ENCODE assay signal across 16 cellular contexts in the genomic region with DNA sequence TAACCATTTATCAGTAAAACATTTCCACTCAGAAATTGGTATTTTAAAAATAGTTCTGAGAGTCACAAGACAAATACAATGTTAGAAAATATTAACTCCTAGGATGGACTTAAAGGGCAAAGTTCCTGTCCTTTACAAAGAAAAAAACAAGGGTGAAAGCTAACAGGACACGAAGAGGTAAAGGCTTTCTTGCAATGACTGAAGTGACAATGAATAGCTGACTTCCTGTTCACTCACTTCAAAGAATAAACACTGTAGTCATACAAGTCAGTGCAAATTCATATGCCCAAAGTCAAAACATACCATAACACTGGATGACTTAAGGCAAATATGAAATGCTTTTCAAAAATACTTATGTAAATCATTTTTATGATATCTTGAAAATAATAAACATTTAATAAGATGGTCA.
DNase-seq lines count a peak whose midpoint lies in the region; ATAC-seq, FAIRE-seq and TF ChIP-seq lines count a peak whose summit lies in the region.
"Had no signal": no experiment of that assay in that cellular context is flagged by ENCODE, and none has a peak within 500 bp of the region (broad histone marks: within the 10 kb centered on the region; RNA-seq: fewer than 3 reads in every experiment).

No MANE protein-coding gene starts in this region.

- H4K20me1 ChIP-seq in smooth muscle cell (ENCODE audit: low read depth) (no peaks in the 10 kb centered on the region), GM23338 (replicated peaks; ENCODE audit: insufficient read depth) (no peaks in the 10 kb centered on the region)
- H4K20me1 ChIP-seq: BLaER1 treated with 17β-estradiol and CSF1 and Interleukin-3, amounts not matched to agents 10 nM and 100 nM had no signal

- H3K27me3 ChIP-seq in smooth muscle cell (ENCODE audit: low read depth) = no peaks in the 10 kb centered on the region
- no peaks in the 10 kb centered on the region for H3K27me3 ChIP-seq in GM23338 (ENCODE audit: insufficient read depth)
- H3K27me3 ChIP-seq: BLaER1 treated with 17β-estradiol and CSF1 and Interleukin-3, amounts not matched to agents 10 nM and 100 nM; cardiac muscle cell had no signal

- no peak overlapping the region for H2AFZ ChIP-seq in smooth muscle cell (ENCODE audit: low read depth)
- H2AFZ ChIP-seq in GM23338 = no peak overlapping the region

- no peak for TF ChIP-seq POLR2A in GM12891 (IDR thresholded peaks at IDR 0.05; ENCODE audit: low read depth, low read length)

- H3K4me1 ChIP-seq in smooth muscle cell (ENCODE audit: low read depth) (peaks cover 6% of the 10 kb centered on the region), GM23338 (ENCODE audit: insufficient read depth) (no peaks in the 10 kb centered on the region)
- H3K4me1 ChIP-seq: BLaER1 treated with 17β-estradiol and CSF1 and Interleukin-3, amounts not matched to agents 10 nM and 100 nM; prostate gland had no signal

- peak overlapping the region; percentile 7 for H3K4me3 ChIP-seq in smooth muscle cell
- no peak overlapping the region for H3K4me3 ChIP-seq in GM23338
- H3K4me3 ChIP-seq: BLaER1 treated with 17β-estradiol and CSF1 and Interleukin-3, amounts not matched to agents 10 nM and 100 nM; cardiac muscle cell; prostate gland had no signal

- no peak overlapping the region for H3K27ac Mint-ChIP-seq in GM23338
- H3K27ac Mint-ChIP-seq: activated naive CD8-positive, alpha-beta T cell; HFFc6 had no signal

- no peaks in the 10 kb centered on the region for H3K36me3 Mint-ChIP-seq in GM23338 (ENCODE audit: low read depth)
- H3K36me3 Mint-ChIP-seq: activated naive CD8-positive, alpha-beta T cell had no signal

- H3K36me3 ChIP-seq in smooth muscle cell (ENCODE audit: low read depth) (no peaks in the 10 kb centered on the region), GM23338 (ENCODE audit: insufficient read depth) (no peaks in the 10 kb centered on the region)
- H3K36me3 ChIP-seq: BLaER1 treated with 17β-estradiol and CSF1 and Interleukin-3, amounts not matched to agents 10 nM and 100 nM; cardiac muscle cell; prostate gland had no signal

- WGBS in smooth muscle cell (ENCODE audit: low lambda C conversion rate) = 70% methylated on average over 1 of the region's 1 CpG

- H3K79me2 ChIP-seq in smooth muscle cell (ENCODE audit: low read depth) (no peaks in the 10 kb centered on the region), GM23338 (replicated peaks; ENCODE audit: insufficient read depth) (no peaks in the 10 kb centered on the region)

- H3K27ac ChIP-seq in smooth muscle cell (ENCODE audit: low read depth) (no peak overlapping the region), GM23338 (ENCODE audit: low read depth) (no peak overlapping the region)
- H3K27ac ChIP-seq: BLaER1 treated with 17β-estradiol and CSF1 and Interleukin-3, amounts not matched to agents 10 nM and 100 nM; cardiac muscle cell; KMS-11; prostate gland had no signal

- TF ChIP-seq CTCF in smooth muscle cell (IDR thresholded peaks at IDR 0.05; ENCODE audit: borderline replicate concordance, insufficient read depth, poor library complexity, severe bottlenecking) = no peak
- no peak for TF ChIP-seq CTCF in GM23338 (conservative IDR thresholded peaks at IDR 0.05; ENCODE audit: low read depth in 2 of 2)
- TF ChIP-seq CTCF in omental fat pad (IDR thresholded peaks at IDR 0.05) = no peak

- H3K9ac ChIP-seq in smooth muscle cell (ENCODE audit: low read depth) = no peak overlapping the region
- H3K9ac ChIP-seq: BLaER1 treated with 17β-estradiol and CSF1 and Interleukin-3, amounts not matched to agents 10 nM and 100 nM; KMS-11 had no signal

- no peak for FAIRE-seq in GM12891 (lab: Jason Lieb, UNC)

- H3K4me1 Mint-ChIP-seq in GM23338 = no peaks in the 10 kb centered on the region

- H3F3A ChIP-seq in smooth muscle cell (ENCODE audit: low read depth) (peaks cover 2% of the 10 kb centered on the region), GM23338 (replicated peaks; ENCODE audit: low read depth) (no peaks in the 10 kb centered on the region)

- ATAC-seq in GM19025 (IDR thresholded peaks at IDR 0.05; ENCODE audit: low read depth, unreplicated experiment) = peak; percentile 94
- peak; percentile 77 for ATAC-seq in HG02759 (IDR thresholded peaks at IDR 0.05; ENCODE audit: unreplicated experiment)
- ATAC-seq in HG03460 (IDR thresholded peaks at IDR 0.05; ENCODE audit: unreplicated experiment) = peak; percentile 88
- ATAC-seq in GM23338 = no peak
- no peak for ATAC-seq in omental fat pad (ENCODE audit: low FRiP score)

- H3K9me2 ChIP-seq in GM23338 (ENCODE audit: insufficient read depth) = no peaks in the 10 kb centered on the region

- peaks cover 2% of the 10 kb centered on the region for H3K27me3 Mint-ChIP-seq in GM23338 (ENCODE audit: insufficient read depth, low read depth, poor library complexity)
- H3K27me3 Mint-ChIP-seq: activated naive CD8-positive, alpha-beta T cell had no signal

- no peaks in the 10 kb centered on the region for H3K9me3 ChIP-seq in smooth muscle cell (replicated peaks; ENCODE audit: low read depth)
- H3K9me3 ChIP-seq: BLaER1 treated with 17β-estradiol and CSF1 and Interleukin-3, amounts not matched to agents 10 nM and 100 nM; prostate gland had no signal

- H3K4me2 ChIP-seq in smooth muscle cell (peak overlapping the region; percentile 49), GM23338 (no peak overlapping the region)
- H3K4me2 ChIP-seq: BLaER1 treated with 17β-estradiol and CSF1 and Interleukin-3, amounts not matched to agents 10 nM and 100 nM; KMS-11 had no signal

- no peak for DNase-seq in smooth muscle cell (lab: John Stamatoyannopoulos, UW; ENCODE audit: unreplicated experiment)
- no peak for DNase-seq in GM23338 (ENCODE audit: low spot score)
- DNase-seq in omental fat pad (ENCODE audit: low spot score) = no peak
- no peak for DNase-seq in GM12891 (ENCODE audit: insufficient read length, low spot score)
- DNase-seq: effector CD8-positive, alpha-beta T cell; HFFc6; NCI-H1105 treated with DMSO at 0.1 percent for 48 hours; NCI-H2171 had no signal

- H3K9me3 Mint-ChIP-seq in GM23338 = peaks cover 2% of the 10 kb centered on the region; the same call in 2 of the 3 replicates

- no peak overlapping the region for H3K4me3 Mint-ChIP-seq in GM23338
- H3K4me3 Mint-ChIP-seq: activated naive CD8-positive, alpha-beta T cell; HFFc6 had no signal

TF ChIP-seq in GM23338, 12 proteins besides CTCF, POLR2A, EP300 and RAD21 (continues in another document):
- TF ChIP-seq EZH2 (IDR thresholded peaks at IDR 0.05; ENCODE audit: low read depth, unreplicated experiment) (no peak), STAT1 (IDR thresholded peaks at IDR 0.05; ENCODE audit: unreplicated experiment) (no peak), EZH2phosphoT487 (IDR thresholded peaks at IDR 0.05; ENCODE audit: unreplicated experiment) (no peak), ZNF114 (CRISPR knock-in tag; IDR thresholded peaks at IDR 0.05) (no peak), NANOG (IDR thresholded peaks at IDR 0.05; ENCODE audit: borderline replicate concordance) (no peak), CREB1 (CRISPR knock-in tag; IDR thresholded peaks at IDR 0.05; ENCODE audit: low read depth) (no peak), POLR2AphosphoS5 (IDR thresholded peaks at IDR 0.05; ENCODE audit: low read depth) (no peak), ZNF331 (CRISPR knock-in tag; IDR thresholded peaks at IDR 0.05; ENCODE audit: low read depth) (no peak)

TF ChIP-seq in GM12891, 5 proteins besides CTCF, POLR2A, EP300 and RAD21:
- TF ChIP-seq SPI1 (IDR thresholded peaks at IDR 0.05; ENCODE audit: low read depth, low read length) (no peak), TAF1 (IDR thresholded peaks at IDR 0.05; ENCODE audit: low read depth, low read length) (no peak), POLR2AphosphoS5 (IDR thresholded peaks at IDR 0.05; ENCODE audit: low read depth, low read length) (no peak), PAX5 (IDR thresholded peaks at IDR 0.05; ENCODE audit: insufficient read depth, low read length, severe bottlenecking) (no peak), POU2F2 (IDR thresholded peaks at IDR 0.05; ENCODE audit: low read depth, low read length) (no peak)

Comparison
In these comparisons a context has a peak if more than half of its experiments do, and no peak if none do; other contexts are left out.
1. ATAC-seq: peak in GM19025 (single experiment), HG02759 (single experiment) and HG03460 (single experiment); none in GM23338 (single experiment) and omental fat pad (single experiment).